ENCODE assay signal across 24 cellular contexts in the genomic region with DNA sequence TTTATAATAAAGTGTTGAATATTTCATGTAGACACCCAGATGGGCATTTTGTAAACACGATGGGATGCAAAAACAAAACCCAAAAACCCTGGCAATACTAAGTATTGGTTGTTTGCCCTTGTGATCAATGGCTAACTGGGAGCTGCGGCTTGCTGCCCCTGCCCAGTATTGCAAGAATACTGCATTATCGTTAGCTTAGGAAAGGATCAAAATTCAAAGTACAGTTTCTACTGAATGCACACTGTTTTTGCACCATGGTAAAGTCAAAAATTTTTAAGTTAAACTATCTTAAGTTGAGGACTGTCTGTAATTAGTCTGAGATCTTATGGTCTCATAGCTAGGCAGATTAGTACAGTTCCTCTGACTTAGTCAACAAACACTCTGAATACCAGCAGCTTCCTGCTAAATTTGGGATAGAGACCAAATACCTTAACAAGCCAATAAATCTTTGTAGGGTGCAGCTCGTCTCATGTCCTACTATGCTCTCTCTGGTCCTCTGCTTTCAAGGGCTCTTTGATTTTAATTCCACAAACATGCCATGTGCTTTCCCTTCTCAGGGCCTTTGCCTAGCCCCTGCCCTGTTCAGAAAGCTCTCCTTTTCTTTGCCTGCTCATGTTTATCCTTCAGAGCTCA. TPM values are rescaled to one million over a fixed set of nuclear protein-coding genes. Genes with fewer than 3 reads are reported as not detected.
DNase-seq lines count a peak whose midpoint lies in the region; ATAC-seq and TF ChIP-seq lines count a peak whose summit lies in the region.
"Had no signal": no experiment of that assay in that cellular context is flagged by ENCODE, and none has a peak within 500 bp of the region (broad histone marks: within the 10 kb centered on the region; RNA-seq: fewer than 3 reads in every experiment).

No MANE protein-coding gene starts in this region.

- WGBS in SK-N-SH (ENCODE audit: low lambda C conversion rate), result 67% methylated on average over 4 of the region's 4 CpGs
- 44% methylated on average over 4 of the region's 4 CpGs for WGBS in smooth muscle cell (ENCODE audit: low lambda C conversion rate)

- H3K9ac ChIP-seq in SK-N-SH, result no peak overlapping the region
- H3K9ac ChIP-seq in smooth muscle cell (ENCODE audit: low read depth), result no peak overlapping the region

- no peak overlapping the region for H3K27ac Mint-ChIP-seq in glutamatergic neuron (ENCODE audit: unreplicated experiment)
- H3K27ac Mint-ChIP-seq: activated CD4-positive, alpha-beta T cell treated with anti-CD3 and anti-CD28 coated beads, Interleukin-2, amount 10 ng/mL, durations not matched to agents 7 days and 5 days had no signal

- H3K9me3 ChIP-seq in SK-N-SH (no peaks in the 10 kb centered on the region), smooth muscle cell (replicated peaks; ENCODE audit: low read depth) (no peaks in the 10 kb centered on the region)
- H3K9me3 ChIP-seq: BLaER1 treated with 17β-estradiol and CSF1 and Interleukin-3, amounts not matched to agents 10 nM and 100 nM; upper lobe of left lung had no signal

- peaks cover 22 to 43% of the 10 kb centered on the region in 2 experiments; a peak in 3 of 4 replicates for H3K4me1 ChIP-seq in SK-N-SH (ENCODE audit: control insufficient read depth in 1 of 2, insufficient read depth in 2 of 2, low read depth in 1 of 2, low read length in 1 of 2)
- H3K4me1 ChIP-seq in smooth muscle cell (ENCODE audit: low read depth), result peaks cover 26% of the 10 kb centered on the region

- POLR2A ChIA-PET in SK-N-SH (lab: Yijun Ruan, JAX), result interaction anchor here (0.9 kb wide), 1 partner anchor 381 kb away, joined by 3 read pairs; a partner anchor contains a TSS

- H3K27me3 ChIP-seq in SK-N-SH (ENCODE audit: insufficient read depth) (no peaks in the 10 kb centered on the region), smooth muscle cell (ENCODE audit: low read depth) (no peaks in the 10 kb centered on the region)
- H3K27me3 ChIP-seq: BLaER1 treated with 17β-estradiol and CSF1 and Interleukin-3, amounts not matched to agents 10 nM and 100 nM; upper lobe of left lung had no signal

- H3K4me3 ChIP-seq in SK-N-SH (ENCODE audit: low read depth in 2 of 2, low read length in 1 of 2) (no peak overlapping the region; a peak in 1 of 4 replicates), smooth muscle cell (no peak overlapping the region)
- H3K4me3 ChIP-seq: BLaER1 treated with 17β-estradiol and CSF1 and Interleukin-3, amounts not matched to agents 10 nM and 100 nM; upper lobe of left lung had no signal

- H3F3A ChIP-seq in SK-N-SH (replicated peaks; ENCODE audit: insufficient read depth), result peaks cover 13% of the 10 kb centered on the region
- H3F3A ChIP-seq in smooth muscle cell (ENCODE audit: low read depth), result peaks cover 6% of the 10 kb centered on the region

- peaks cover 8% of the 10 kb centered on the region for H3K4me1 Mint-ChIP-seq in glutamatergic neuron (ENCODE audit: low read depth, unreplicated experiment)

- CTCF ChIA-PET in SK-N-SH (lab: Yijun Ruan, JAX), result interaction anchor here (1.1 to 1.5 kb wide), 4 partner anchors 10 to 542 kb away, joined by 3 to 6 read pairs (median 5); no protein-coding TSS in a partner anchor

- peaks cover 37 to 46% of the 10 kb centered on the region in 2 experiments for H3K36me3 ChIP-seq in SK-N-SH (replicated peaks in 1 of 2; ENCODE audit: control insufficient read depth in 1 of 2, insufficient read depth in 2 of 2, low read length in 1 of 2)
- H3K36me3 ChIP-seq in smooth muscle cell (ENCODE audit: low read depth), result peaks cover 9% of the 10 kb centered on the region

- intact Hi-C loops in left colon (cut with DNase I, micrococcal nuclease), result no loop called here

- H4K20me1 ChIP-seq in SK-N-SH (ENCODE audit: insufficient read depth) (0 out of 2 replicates have a peak, but pooled peaks cover 6% of the 10 kb centered on the region), smooth muscle cell (ENCODE audit: low read depth) (no peaks in the 10 kb centered on the region)

- no peak for ATAC-seq in SK-N-SH treated with all-trans-retinoic acid at 6 μM for 48 hours
- no peak for ATAC-seq in GM18520 (IDR thresholded peaks at IDR 0.05; ENCODE audit: unreplicated experiment)
- ATAC-seq in left colon, result no peak
- ATAC-seq: natural killer cell had no signal

- DNase-seq in SK-N-SH (no peak), glutamatergic neuron (no peak), smooth muscle cell (lab: John Stamatoyannopoulos, UW; ENCODE audit: unreplicated experiment) (no peak), OCI-M2 (lab: John Stamatoyannopoulos, UW; ENCODE audit: unreplicated experiment) (no peak), left colon (no peak)
- DNase-seq: activated CD4-positive, alpha-beta T cell treated with anti-CD3 and anti-CD28 coated beads, Interleukin-2, amount 10 ng/mL, durations not matched to agents 7 days and 5 days; activated effector memory CD4-positive, alpha-beta T cell treated with Interleukin-2 at 50 U/mL for 16 hours; anterior cingulate cortex; foreskin fibroblast; GF-D8; natural killer cell; NCI-H1048; NCI-H2081; NCI-H510A; small intestine; stimulated activated CD4-positive, alpha-beta T cell treated with anti-CD3 and anti-CD28 coated beads, Interleukin-4, amount 100 ng/mL, for 24 hours; SW 1271; upper lobe of left lung had no signal

- TF ChIP-seq CTCF in SK-N-SH (IDR thresholded peaks at IDR 0.05) (no peak), VCaP (conservative IDR thresholded peaks at IDR 0.05) (no peak), glutamatergic neuron (IDR thresholded peaks at IDR 0.05; ENCODE audit: partially characterized antibody, unreplicated experiment) (no peak), smooth muscle cell (IDR thresholded peaks at IDR 0.05; ENCODE audit: borderline replicate concordance, insufficient read depth, poor library complexity, severe bottlenecking) (no peak)

- peak overlapping the region; percentile 47 for H3K4me3 Mint-ChIP-seq in glutamatergic neuron (ENCODE audit: unreplicated experiment)
- H3K4me3 Mint-ChIP-seq: activated CD4-positive, alpha-beta T cell treated with anti-CD3 and anti-CD28 coated beads, Interleukin-2, amount 10 ng/mL, durations not matched to agents 7 days and 5 days; natural killer cell had no signal

- H3K27ac ChIP-seq in SK-N-SH (ENCODE audit: low read depth in 2 of 2, low read length in 1 of 2) (no peak overlapping the region), VCaP (peak overlapping the region; percentile 91), smooth muscle cell (ENCODE audit: low read depth) (peak overlapping the region; percentile 94)
- H3K27ac ChIP-seq: 22Rv1; BLaER1 treated with 17β-estradiol and CSF1 and Interleukin-3, amounts not matched to agents 10 nM and 100 nM; RWPE1; upper lobe of left lung had no signal

- peaks cover 8% of the 10 kb centered on the region for H3K9me3 Mint-ChIP-seq in glutamatergic neuron (ENCODE audit: unreplicated experiment)
- H3K9me3 Mint-ChIP-seq: natural killer cell had no signal

- H3K4me2 ChIP-seq in SK-N-SH (peak overlapping the region; percentile 81), smooth muscle cell (peak overlapping the region; percentile 95)

- no peak for TF ChIP-seq RAD21 in SK-N-SH (IDR thresholded peaks at IDR 0.05; ENCODE audit: low read length)

- no peaks in the 10 kb centered on the region for H3K9me2 ChIP-seq in SK-N-SH

- H3K79me2 ChIP-seq in SK-N-SH (ENCODE audit: insufficient read depth) (peaks cover 80% of the 10 kb centered on the region), smooth muscle cell (ENCODE audit: low read depth) (peaks cover 46% of the 10 kb centered on the region)

- no peak for TF ChIP-seq EP300 in SK-N-SH (IDR thresholded peaks at IDR 0.05; ENCODE audit: borderline replicate concordance in 1 of 2, low read depth in 1 of 2, low read length in 1 of 2)

- H2AFZ ChIP-seq in SK-N-SH (ENCODE audit: low read depth), result no peak overlapping the region
- H2AFZ ChIP-seq in smooth muscle cell (ENCODE audit: low read depth), result no peak overlapping the region

- H3K27me3 Mint-ChIP-seq in glutamatergic neuron (ENCODE audit: unreplicated experiment), result no peaks in the 10 kb centered on the region
- H3K27me3 Mint-ChIP-seq: activated CD4-positive, alpha-beta T cell treated with anti-CD3 and anti-CD28 coated beads, Interleukin-2, amount 10 ng/mL, durations not matched to agents 7 days and 5 days had no signal

- no peaks in the 10 kb centered on the region for H3K36me3 Mint-ChIP-seq in glutamatergic neuron (ENCODE audit: unreplicated experiment)

TF ChIP-seq in SK-N-SH, 30 proteins besides CTCF, POLR2A, EP300 and RAD21 (continues in another document):
- TF ChIP-seq, protein P1, sequence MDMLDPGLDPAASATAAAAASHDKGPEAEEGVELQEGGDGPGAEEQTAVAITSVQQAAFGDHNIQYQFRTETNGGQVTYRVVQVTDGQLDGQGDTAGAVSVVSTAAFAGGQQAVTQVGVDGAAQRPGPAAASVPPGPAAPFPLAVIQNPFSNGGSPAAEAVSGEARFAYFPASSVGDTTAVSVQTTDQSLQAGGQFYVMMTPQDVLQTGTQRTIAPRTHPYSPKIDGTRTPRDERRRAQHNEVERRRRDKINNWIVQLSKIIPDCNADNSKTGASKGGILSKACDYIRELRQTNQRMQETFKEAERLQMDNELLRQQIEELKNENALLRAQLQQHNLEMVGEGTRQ (IDR thresholded peaks at IDR 0.05; ENCODE audit: borderline replicate concordance, low read depth, low read length), result no peak

TF ChIP-seq in SK-N-SH treated with all-trans-retinoic acid at 6 μM for 48 hours, 23 proteins besides CTCF, POLR2A, EP300 and RAD21:
- TF ChIP-seq, protein P2, sequence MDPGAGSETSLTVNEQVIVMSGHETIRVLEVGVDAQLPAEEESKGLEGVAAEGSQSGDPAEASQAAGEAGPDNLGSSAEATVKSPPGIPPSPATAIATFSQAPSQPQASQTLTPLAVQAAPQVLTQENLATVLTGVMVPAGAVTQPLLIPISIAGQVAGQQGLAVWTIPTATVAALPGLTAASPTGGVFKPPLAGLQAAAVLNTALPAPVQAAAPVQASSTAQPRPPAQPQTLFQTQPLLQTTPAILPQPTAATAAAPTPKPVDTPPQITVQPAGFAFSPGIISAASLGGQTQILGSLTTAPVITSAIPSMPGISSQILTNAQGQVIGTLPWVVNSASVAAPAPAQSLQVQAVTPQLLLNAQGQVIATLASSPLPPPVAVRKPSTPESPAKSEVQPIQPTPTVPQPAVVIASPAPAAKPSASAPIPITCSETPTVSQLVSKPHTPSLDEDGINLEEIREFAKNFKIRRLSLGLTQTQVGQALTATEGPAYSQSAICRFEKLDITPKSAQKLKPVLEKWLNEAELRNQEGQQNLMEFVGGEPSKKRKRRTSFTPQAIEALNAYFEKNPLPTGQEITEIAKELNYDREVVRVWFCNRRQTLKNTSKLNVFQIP (CRISPR knock-in tag; IDR thresholded peaks at IDR 0.05; ENCODE audit: borderline replicate concordance, low read depth), result no peak
- TF ChIP-seq BACH2 (CRISPR knock-in tag; IDR thresholded peaks at IDR 0.05; ENCODE audit: borderline replicate concordance), result no peak

RNA-seq across cellular contexts. Expression of a gene that starts 4.0 kb away (rescaled TPM):
- polyA plus RNA-seq in SK-N-SH (2012; rRNA removed) (47.9 and 50.2 TPM in 2 replicates), smooth muscle cell (79.2 and 86.4 TPM in 2 replicates)
- polyA plus RNA-seq in SK-N-SH (2012; cell fraction: cytosol; rRNA removed), result 71.2 and 101 TPM in 2 replicates
- polyA plus RNA-seq in SK-N-SH (2012; cell fraction: nucleus; rRNA removed), result 20.1 and 29.7 TPM in 2 replicates
- total RNA-seq in glutamatergic neuron (ENCODE audit: unreplicated experiment) (61.3 TPM), smooth muscle cell (60.2 and 91.1 TPM in 2 replicates), left colon (10 to 100 TPM; 20.0 to 26.0 TPM)

Comparison
In these comparisons a context has a peak if more than half of its experiments do, and no peak if none do; other contexts are left out.
1. H3K27ac ChIP-seq: peak in VCaP (single experiment) and smooth muscle cell (single experiment); none in SK-N-SH (0 of 2).